ENCODE assay signal across 8 cellular contexts in the genomic region with DNA sequence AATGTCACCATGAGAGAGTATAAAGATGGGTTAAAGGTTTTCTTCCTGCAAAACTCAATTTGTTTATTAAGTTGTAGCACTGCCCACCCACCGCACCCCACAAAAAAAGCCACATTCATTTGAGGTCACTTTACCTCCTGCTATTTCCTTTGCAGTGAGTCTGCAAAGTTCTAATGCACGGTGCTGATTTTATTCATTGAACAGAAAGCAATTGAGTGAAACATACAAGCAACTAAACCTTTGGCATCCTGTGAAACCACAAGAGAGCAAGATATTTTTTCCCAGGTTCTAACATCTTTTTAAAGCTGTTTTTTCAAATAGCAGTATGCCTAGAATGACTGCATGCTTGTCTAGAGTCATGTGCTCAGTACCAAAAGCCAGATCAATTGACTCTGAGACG. TPM values are rescaled to one million over a fixed set of nuclear protein-coding genes. Genes with fewer than 3 reads are reported as not detected.
DNase-seq lines count a peak whose midpoint lies in the region; ATAC-seq, FAIRE-seq and TF ChIP-seq lines count a peak whose summit lies in the region.

No MANE protein-coding gene starts in this region.

- H3K9me1 ChIP-seq in IMR-90 (ENCODE audit: insufficient read depth, low read length) (peaks cover 21% of the 10 kb centered on the region), endothelial cell of umbilical vein (replicated peaks; ENCODE audit: control insufficient read depth, extremely low read depth, insufficient read depth, low read length) (no peaks in the 10 kb centered on the region)

- no peak overlapping the region for H3K14ac ChIP-seq in IMR-90 (replicated peaks; ENCODE audit: low read depth, low read length)

- no peak overlapping the region for H2AK9ac ChIP-seq in IMR-90 (replicated peaks; ENCODE audit: low read depth, low read length, poor library complexity)

- no peak for FAIRE-seq in endothelial cell of umbilical vein (lab: Jason Lieb, UNC)

- dilution Hi-C loops in IMR-90 (cut with HindIII; ENCODE audit: low sequenced_read_pairs, unreplicated experiment): loop anchor here (25.0 kb wide), 1 partner anchor 142 kb away; no protein-coding TSS in a partner anchor
- dilution Hi-C loops in endothelial cell of umbilical vein (cut with MboI; ENCODE audit: extremely low pct_ligation_motif_present, low sequenced_read_pairs): no loop called here

- H3K27me3 ChIP-seq in DND-41 (ENCODE audit: insufficient read depth, low read length, poor library complexity) (no peaks in the 10 kb centered on the region), IMR-90 (ENCODE audit: control insufficient read depth, insufficient read depth, low read length) (no peaks in the 10 kb centered on the region), endothelial cell of umbilical vein (ENCODE audit: control insufficient read depth in 2 of 2, insufficient read depth in 2 of 2, low read length in 2 of 2) (no peaks in the 10 kb centered on the region), esophagus muscularis mucosa (no peaks in the 10 kb centered on the region)

- BruUV-seq in IMR-90 (replicated peaks; lab: Mats Ljungman, UMichigan): no TSS peak
- BruUV-seq in endothelial cell of umbilical vein (replicated peaks; lab: Mats Ljungman, UMichigan): no TSS peak

- no peak overlapping the region for H4K5ac ChIP-seq in IMR-90 (ENCODE audit: low read depth, low read length)

- no peak overlapping the region for H2BK120ac ChIP-seq in IMR-90 (ENCODE audit: low read depth, low read length)

- TF ChIP-seq EP300 in esophagus muscularis mucosa (IDR thresholded peaks at IDR 0.05): no peak

- no peak overlapping the region for H4K8ac ChIP-seq in IMR-90 (ENCODE audit: low read depth in 2 of 2, low read length in 2 of 2)

- H2BK15ac ChIP-seq in IMR-90 (ENCODE audit: low read depth, low read length): no peak overlapping the region

- peak overlapping the region; percentile 53 for H3K4me2 ChIP-seq in DND-41 (ENCODE audit: insufficient read depth, low read length)
- H3K4me2 ChIP-seq in IMR-90 (ENCODE audit: low read depth, low read length): no peak overlapping the region; the same call in 1 of the 2 replicates
- H3K4me2 ChIP-seq in endothelial cell of umbilical vein (ENCODE audit: insufficient read depth, low read length): no peak overlapping the region

- no peak overlapping the region for H2BK20ac ChIP-seq in IMR-90 (ENCODE audit: low read depth, low read length)

- H2AK5ac ChIP-seq in IMR-90 (ENCODE audit: low read depth, low read length): no peak overlapping the region

- no peak overlapping the region for H3K23ac ChIP-seq in IMR-90 (ENCODE audit: low read depth, low read length)

- no peak overlapping the region for H4K91ac ChIP-seq in IMR-90 (ENCODE audit: insufficient read depth, low read depth, low read length)

- peaks cover 38% of the 10 kb centered on the region for H3K4me1 ChIP-seq in DND-41 (ENCODE audit: insufficient read depth, low read length)
- peaks cover 16% of the 10 kb centered on the region for H3K4me1 ChIP-seq in IMR-90 (ENCODE audit: control insufficient read depth, insufficient read depth, low read length)
- H3K4me1 ChIP-seq in endothelial cell of umbilical vein (ENCODE audit: control insufficient read depth, extremely low read depth, insufficient read depth, low read length): peaks cover 69% of the 10 kb centered on the region
- peaks cover 11 to 31% (median 20%) of the 10 kb centered on the region in 4 donors for H3K4me1 ChIP-seq in esophagus muscularis mucosa

- H3K18ac ChIP-seq in IMR-90 (ENCODE audit: low read depth, low read length): no peak overlapping the region

- H3K9ac ChIP-seq in DND-41 (ENCODE audit: low read depth, low read length) (no peak overlapping the region), IMR-90 (ENCODE audit: low read depth, low read length) (no peak overlapping the region), endothelial cell of umbilical vein (replicated peaks; ENCODE audit: extremely low read depth, insufficient read depth, low read length) (peak overlapping the region; percentile 9)

- peak; percentile 73 for DNase-seq in DND-41
- DNase-seq in IMR-90: peak; percentile 59
- no peak for DNase-seq in endothelial cell of umbilical vein (ENCODE audit: low read depth, low spot score)
- DNase-seq in NCI-H1105 (lab: John Stamatoyannopoulos, UW): no peak
- DNase-seq in esophagus muscularis mucosa (ENCODE audit: extremely low spot score): no peak
- no peak for DNase-seq in AML-193 (lab: John Stamatoyannopoulos, UW)
- DNase-seq in cerebellar cortex (ENCODE audit: low spot score): no peak

- POLR2A ChIA-PET in IMR-90 (lab: Charles Lee; ENCODE audit: unreplicated experiment): interaction anchor here (0.6 kb wide), 1 partner anchor 532 kb away, joined by 3 read pairs; no protein-coding TSS in a partner anchor
- POLR2A ChIA-PET in endothelial cell of umbilical vein (lab: Charles Lee): interaction anchor here (0.7 kb wide), 1 partner anchor 140 kb away, joined by 5 read pairs; no protein-coding TSS in a partner anchor

- peaks cover 20 to 67% of the 10 kb centered on the region in 2 experiments for H3K79me1 ChIP-seq in IMR-90 (ENCODE audit: low read depth in 1 of 2, low read length in 2 of 2)

- CTCF ChIA-PET in IMR-90 (lab: Yijun Ruan, JAX) (no interaction called here), endothelial cell of umbilical vein (lab: Charles Lee) (interaction anchor here (0.9 to 6.3 kb wide), 7 partner anchors 10 to 135 kb away, joined by 3 to 44 read pairs (median 5); no protein-coding TSS in a partner anchor)

- ATAC-seq in DND-41 (ENCODE audit: insufficient read depth, low read depth) (peak; percentile 96), GM21360 (IDR thresholded peaks at IDR 0.05; ENCODE audit: unreplicated experiment) (peak; percentile 42), IMR-90 (ENCODE audit: low read depth) (no peak)

- in situ Hi-C loops in IMR-90 (cut with MboI; ENCODE audit: low sequenced_read_pairs): no loop called here

- intact Hi-C loops in IMR-90 (cut with micrococcal nuclease): no loop called here
- intact Hi-C loops in endothelial cell of umbilical vein (cut with micrococcal nuclease): no loop called here
- intact Hi-C loops in esophagus muscularis mucosa (cut with DNase I): no loop called here

- H2BK5ac ChIP-seq in IMR-90 (ENCODE audit: low read depth, low read length, poor library complexity, severe bottlenecking): no peak overlapping the region

- TF ChIP-seq RAD21 in IMR-90 (IDR thresholded peaks at IDR 0.05; ENCODE audit: low read length): no peak

- TF ChIP-seq CTCF in DND-41 (IDR thresholded peaks at IDR 0.05; ENCODE audit: borderline replicate concordance, extremely low read depth, low read length, poor library complexity, severe bottlenecking) (no peak), IMR-90 (conservative IDR thresholded peaks at IDR 0.05; ENCODE audit: low read depth, low read length) (no peak), endothelial cell of umbilical vein (IDR thresholded peaks at IDR 0.05; ENCODE audit: extremely low read depth in 1 of 2, insufficient read depth in 1 of 2, low read depth in 1 of 2, low read length in 2 of 2) (no peak), esophagus muscularis mucosa (IDR thresholded peaks at IDR 0.05) (no peak)

- H3K79me2 ChIP-seq in DND-41 (ENCODE audit: insufficient read depth, low read length) (peaks cover 92% of the 10 kb centered on the region), endothelial cell of umbilical vein (ENCODE audit: control insufficient read depth, insufficient read depth, low read length) (peaks cover 85% of the 10 kb centered on the region)

- H3K36me3 ChIP-seq in DND-41 (ENCODE audit: insufficient read depth, low read length): no peaks in the 10 kb centered on the region
- H3K36me3 ChIP-seq in IMR-90 (ENCODE audit: control insufficient read depth, insufficient read depth, low read length): no peaks in the 10 kb centered on the region
- H3K36me3 ChIP-seq in endothelial cell of umbilical vein (ENCODE audit: control insufficient read depth in 2 of 2, extremely low read depth in 1 of 2, insufficient read depth in 2 of 2, low read length in 2 of 2): no peaks in the 10 kb centered on the region
- H3K36me3 ChIP-seq in esophagus muscularis mucosa: no peaks in the 10 kb centered on the region

- H3K27ac ChIP-seq in DND-41 (ENCODE audit: low read length) (peak overlapping the region; percentile 67), IMR-90 (ENCODE audit: insufficient read depth, low read length) (no peak overlapping the region), endothelial cell of umbilical vein (ENCODE audit: insufficient read depth, low read depth, low read length) (no peak overlapping the region), esophagus muscularis mucosa (replicated peaks in 1 of 4) (no peak overlapping the region)

- WGBS in IMR-90 (ENCODE audit: extremely low coverage in 2 of 2, insufficient read length in 1 of 2), 2 experiments: 20% methylated on average over 1 of the region's 3 CpGs; no CpG with 5 or more reads in 1 of the 2 experiments
- 69% methylated on average over 3 of the region's 3 CpGs for WGBS in esophagus muscularis mucosa

- no peak overlapping the region for H3K56ac ChIP-seq in IMR-90 (ENCODE audit: extremely low read depth, insufficient read depth, low read length)

- H3K4me3 ChIP-seq in DND-41 (ENCODE audit: low read depth in 1 of 2, low read length in 2 of 2): no peak overlapping the region
- H3K4me3 ChIP-seq in IMR-90 (ENCODE audit: insufficient read depth, low read depth, low read length): no peak overlapping the region
- H3K4me3 ChIP-seq in endothelial cell of umbilical vein (replicated peaks in 1 of 3; ENCODE audit: insufficient read depth in 1 of 3, low read depth in 1 of 3, low read length in 3 of 3): no peak overlapping the region
- H3K4me3 ChIP-seq in esophagus muscularis mucosa: no peak overlapping the region

- H3K9me3 ChIP-seq in DND-41 (ENCODE audit: insufficient read depth, low read length, severe bottlenecking): no peaks in the 10 kb centered on the region
- no peaks in the 10 kb centered on the region for H3K9me3 ChIP-seq in IMR-90 (ENCODE audit: control insufficient read depth, insufficient read depth, low read length)
- no peaks in the 10 kb centered on the region for H3K9me3 ChIP-seq in endothelial cell of umbilical vein (replicated peaks; ENCODE audit: control insufficient read depth, insufficient read depth, low read length)
- no peaks in the 10 kb centered on the region for H3K9me3 ChIP-seq in esophagus muscularis mucosa

- TF ChIP-seq POLR2A in IMR-90 (IDR thresholded peaks at IDR 0.05; ENCODE audit: low read depth, low read length): no peak
- no peak for TF ChIP-seq POLR2A in endothelial cell of umbilical vein (IDR thresholded peaks at IDR 0.05; ENCODE audit: low read depth, low read length)
- no peak for TF ChIP-seq POLR2A in esophagus muscularis mucosa (IDR thresholded peaks at IDR 0.05; ENCODE audit: low read depth)

- no peak overlapping the region for H3K4ac ChIP-seq in IMR-90 (ENCODE audit: low read depth, low read length)

- H4K20me1 ChIP-seq in DND-41 (ENCODE audit: insufficient read depth, low read length) (peaks cover 55% of the 10 kb centered on the region), IMR-90 (ENCODE audit: insufficient read depth, low read length) (peaks cover 65% of the 10 kb centered on the region), endothelial cell of umbilical vein (replicated peaks; ENCODE audit: control insufficient read depth, extremely low read depth, insufficient read depth, low read length) (no peaks in the 10 kb centered on the region)

- no peak overlapping the region for H2AFZ ChIP-seq in DND-41 (ENCODE audit: low read depth, low read length)
- H2AFZ ChIP-seq in IMR-90 (replicated peaks; ENCODE audit: low read length, poor library complexity): no peak overlapping the region
- no peak overlapping the region for H2AFZ ChIP-seq in endothelial cell of umbilical vein (ENCODE audit: low read depth, low read length)

RNA-seq across cellular contexts. Expression of gene RRAS2, which starts 39.0 kb away (rescaled TPM):
- total RNA-seq in IMR-90 (2012; rRNA removed) (106 and 155 TPM in 2 replicates), endothelial cell of umbilical vein (80.5 and 84.4 TPM in 2 replicates), esophagus muscularis mucosa (10 to 100 TPM; 40.7 to 75.4 (median 58.0) TPM)
- polyA plus RNA-seq in IMR-90 (2012; rRNA removed) (64.8 and 85.5 TPM in 2 replicates), endothelial cell of umbilical vein (26.6 and 30.1 TPM in 2 replicates)
- 13.2 and 50.0 TPM in 2 replicates for polyA plus RNA-seq in IMR-90 (2012; cell fraction: cytosol; rRNA removed)
- 20.2 and 33.9 TPM in 2 replicates for polyA plus RNA-seq in IMR-90 (2012; cell fraction: nucleus; rRNA removed; ENCODE audit: low replicate concordance)
- 36.3 and 39.5 TPM in 2 replicates for polyA plus RNA-seq in endothelial cell of umbilical vein (2011; cell fraction: cytosol; rRNA removed)
- polyA plus RNA-seq in endothelial cell of umbilical vein (2011; cell fraction: nucleus; rRNA removed): 17.3 and 23.7 TPM in 2 replicates
- 83.6 and 104 TPM in 2 replicates for polyA plus RNA-seq in endothelial cell of umbilical vein (2012)
- 20.3 and 22.2 TPM in 2 replicates for polyA minus RNA-seq in endothelial cell of umbilical vein
- polyA minus RNA-seq in endothelial cell of umbilical vein (2011; cell fraction: cytosol; rRNA and poly(A)+ RNA removed): 23.4 TPM
- 25.1 and 26.7 TPM in 2 replicates for polyA minus RNA-seq in endothelial cell of umbilical vein (2011; cell fraction: nucleus; rRNA and poly(A)+ RNA removed)

Comparison
In these comparisons a context has a peak if more than half of its experiments do, and no peak if none do; other contexts are left out.
1. DNase-seq: peak in DND-41 (single experiment) and IMR-90 (single experiment); none in endothelial cell of umbilical vein (single experiment), NCI-H1105 (single experiment), esophagus muscularis mucosa (single experiment), AML-193 (0 of 2) and cerebellar cortex (single experiment).